Comparison of ENCODE assay signal across 15 cellular contexts in genomic region chr9:18238752-18239151, GRCh38.
DNase-seq lines count a peak whose midpoint lies in the region; ATAC-seq and TF ChIP-seq lines count a peak whose summit lies in the region.
"Had no signal": no experiment of that assay in that cellular context is flagged by ENCODE, and none has a peak within 500 bp of the region (broad histone marks: within the 10 kb centered on the region; RNA-seq: fewer than 3 reads in every experiment).

No MANE protein-coding gene starts in this region.

- H2BK5ac ChIP-seq in IMR-90 (ENCODE audit: low read depth, low read length, poor library complexity, severe bottlenecking) = no peak overlapping the region

- DNase-seq in ACHN (peak; percentile 42), IMR-90 (peak; percentile 56), astrocyte of the spinal cord (ENCODE audit: low read depth, low spot score) (peak; percentile 35), fibroblast of villous mesenchyme (ENCODE audit: low read depth) (peak; percentile 48), vagina (ENCODE audit: extremely low spot score in 2 of 2) (no peak), stomach (no peak), Ammon's horn (ENCODE audit: low spot score) (no peak), SKM-1 treated with dmso at 0.1 percent for 144 hours (lab: John Stamatoyannopoulos, UW; ENCODE audit: unreplicated experiment) (no peak)
- DNase-seq: activated CD4-positive, alpha-beta T cell treated with anti-CD3 and anti-CD28 coated beads for 1 hour; CD4-positive, alpha-beta memory T cell; endodermal cell; NCI-H2171; stimulated activated naive CD4-positive, alpha-beta T cell had no signal

- WGBS in IMR-90 (ENCODE audit: extremely low coverage in 2 of 2, insufficient read length in 1 of 2), 2 experiments = no CpG with 5 or more reads among the region's 1 CpG
- 64 to 85% (median 80%) methylated on average over 1 of the region's 1 CpG for WGBS in stomach, 5 donors

- H2AK5ac ChIP-seq in IMR-90 (ENCODE audit: low read depth, low read length) = no peak overlapping the region

- H2BK20ac ChIP-seq in IMR-90 (ENCODE audit: low read depth, low read length) = no peak overlapping the region

- no peak overlapping the region for H2AK9ac ChIP-seq in IMR-90 (replicated peaks; ENCODE audit: low read depth, low read length, poor library complexity)

- TF ChIP-seq RAD21 in IMR-90 (IDR thresholded peaks at IDR 0.05; ENCODE audit: low read length) = no peak

- H3K9me3 ChIP-seq in IMR-90 (ENCODE audit: control insufficient read depth, insufficient read depth, low read length) (peaks cover 2% of the 10 kb centered on the region; the same call in 1 of the 2 replicates), vagina (no peaks in the 10 kb centered on the region), stomach (peaks cover 0 to 4% (median 0%) of the 10 kb centered on the region in 4 donors)
- H3K9me3 ChIP-seq: gastroesophageal sphincter had no signal

- intact Hi-C loops in IMR-90 (cut with micrococcal nuclease) (no loop called here), vagina (cut with DNase I) (no loop called here), stomach (cut with DNase I; ENCODE audit: low total_unique reads) (no loop called here)

- H3K4me3 ChIP-seq in IMR-90 (ENCODE audit: insufficient read depth, low read depth, low read length) (no peak overlapping the region), astrocyte of the spinal cord (ENCODE audit: low read depth, low read length) (no peak overlapping the region), fibroblast of villous mesenchyme (ENCODE audit: low read depth, low read length) (no peak overlapping the region), vagina (no peak overlapping the region), stomach (no peak overlapping the region)
- H3K4me3 ChIP-seq: gastroesophageal sphincter, tibial nerve had no signal

- H3K56ac ChIP-seq in IMR-90 (ENCODE audit: extremely low read depth, insufficient read depth, low read length) = no peak overlapping the region

- no peak overlapping the region for H3K4ac ChIP-seq in IMR-90 (ENCODE audit: low read depth, low read length)

- H3K18ac ChIP-seq in IMR-90 (ENCODE audit: low read depth, low read length) = no peak overlapping the region

- TF ChIP-seq EP300 in stomach (IDR thresholded peaks at IDR 0.05) = no peak

- no peak overlapping the region for H4K5ac ChIP-seq in IMR-90 (ENCODE audit: low read depth, low read length)

- no peak overlapping the region for H2AFZ ChIP-seq in IMR-90 (replicated peaks; ENCODE audit: low read length, poor library complexity)

- no TSS peak for BruUV-seq in IMR-90 (replicated peaks; lab: Mats Ljungman, UMichigan)

- H3K79me1 ChIP-seq in IMR-90 (ENCODE audit: low read depth in 1 of 2, low read length in 2 of 2) = no peaks in the 10 kb centered on the region

- no peak overlapping the region for H3K23ac ChIP-seq in IMR-90 (ENCODE audit: low read depth, low read length)

- H3K14ac ChIP-seq in IMR-90 (replicated peaks; ENCODE audit: low read depth, low read length) = no peak overlapping the region

- H3K27ac ChIP-seq in IMR-90 (ENCODE audit: insufficient read depth, low read length) (no peak overlapping the region), vagina (no peak overlapping the region), stomach (no peak overlapping the region)
- H3K27ac ChIP-seq: gastroesophageal sphincter, tibial nerve had no signal

- TF ChIP-seq CTCF in IMR-90 (conservative IDR thresholded peaks at IDR 0.05; ENCODE audit: low read depth, low read length) (no peak), astrocyte of the spinal cord (IDR thresholded peaks at IDR 0.05; ENCODE audit: low read depth, low read length) (no peak), fibroblast of villous mesenchyme (IDR thresholded peaks at IDR 0.05; ENCODE audit: insufficient read depth, low read depth, low read length) (no peak), vagina (IDR thresholded peaks at IDR 0.05) (no peak), stomach (IDR thresholded peaks at IDR 0.05) (no peak)

- no peak overlapping the region for H2BK120ac ChIP-seq in IMR-90 (ENCODE audit: low read depth, low read length)

- peaks cover 3% of the 10 kb centered on the region for H3K27me3 ChIP-seq in IMR-90 (ENCODE audit: control insufficient read depth, insufficient read depth, low read length)
- no peaks in the 10 kb centered on the region for H3K27me3 ChIP-seq in vagina
- no peaks in the 10 kb centered on the region for H3K27me3 ChIP-seq in stomach
- H3K27me3 ChIP-seq: gastroesophageal sphincter had no signal

- no peak overlapping the region for H3K9ac ChIP-seq in IMR-90 (ENCODE audit: low read depth, low read length)

- H3K36me3 ChIP-seq in IMR-90 (ENCODE audit: control insufficient read depth, insufficient read depth, low read length) (no peaks in the 10 kb centered on the region), vagina (no peaks in the 10 kb centered on the region), stomach (no peaks in the 10 kb centered on the region)
- H3K36me3 ChIP-seq: gastroesophageal sphincter, tibial nerve had no signal

- POLR2A ChIA-PET in IMR-90 (lab: Charles Lee; ENCODE audit: unreplicated experiment) = no interaction called here

- H4K20me1 ChIP-seq in IMR-90 (ENCODE audit: insufficient read depth, low read length) = no peaks in the 10 kb centered on the region

- no peak overlapping the region for H2BK15ac ChIP-seq in IMR-90 (ENCODE audit: low read depth, low read length)

- ATAC-seq in IMR-90 (ENCODE audit: low read depth) = no peak; the same call in 1 of the 2 replicates
- ATAC-seq: gastroesophageal sphincter had no signal

- dilution Hi-C loops in IMR-90 (cut with HindIII; ENCODE audit: low sequenced_read_pairs, unreplicated experiment) = no loop called here

- H4K91ac ChIP-seq in IMR-90 (ENCODE audit: insufficient read depth, low read depth, low read length) = no peak overlapping the region

- CTCF ChIA-PET in IMR-90 (lab: Yijun Ruan, JAX) = interaction anchor here (0.6 kb wide), 1 partner anchor 844 kb away, joined by 4 read pairs; no protein-coding TSS in a partner anchor

- TF ChIP-seq POLR2A in IMR-90 (IDR thresholded peaks at IDR 0.05; ENCODE audit: low read depth, low read length) (no peak), vagina (IDR thresholded peaks at IDR 0.05) (no peak), stomach (IDR thresholded peaks at IDR 0.05) (no peak)

- peaks cover 3% of the 10 kb centered on the region for H3K9me1 ChIP-seq in IMR-90 (ENCODE audit: insufficient read depth, low read length)

- in situ Hi-C loops in ACHN (cut with HindIII; ENCODE audit: low pct_ligation_motif_present, low pct_unique_long_range_greater_than_20kb, low sequenced_read_pairs) = no loop called here
- in situ Hi-C loops in IMR-90 (cut with MboI; ENCODE audit: low sequenced_read_pairs) = no loop called here
- in situ Hi-C loops in astrocyte of the spinal cord (cut with HindIII; ENCODE audit: low sequenced_read_pairs) = no loop called here

- H4K8ac ChIP-seq in IMR-90 (ENCODE audit: low read depth in 2 of 2, low read length in 2 of 2) = no peak overlapping the region

- H3K4me1 ChIP-seq in IMR-90 (ENCODE audit: control insufficient read depth, insufficient read depth, low read length) (no peaks in the 10 kb centered on the region), vagina (no peaks in the 10 kb centered on the region), stomach (no peaks in the 10 kb centered on the region)

- H3K4me2 ChIP-seq in IMR-90 (ENCODE audit: low read depth, low read length) = no peak overlapping the region

TF ChIP-seq in IMR-90, 13 proteins besides CTCF, POLR2A, EP300 and RAD21:
- TF ChIP-seq CEBPB (IDR thresholded peaks at IDR 0.05; ENCODE audit: low read depth, low read length) (peak; percentile 71; the same call in 1 of the 2 replicates), SMC3 (IDR thresholded peaks at IDR 0.05; ENCODE audit: low read depth, low read length) (no peak), RFX5 (IDR thresholded peaks at IDR 0.05; ENCODE audit: low read depth, low read length) (no peak)

Comparison
In these comparisons a context has a peak if more than half of its experiments do, and no peak if none do; other contexts are left out.
1. DNase-seq: peak in ACHN (single experiment), IMR-90 (single experiment), astrocyte of the spinal cord (single experiment) and fibroblast of villous mesenchyme (single experiment); none in vagina (0 of 2), stomach (single experiment), Ammon's horn (single experiment) and SKM-1 treated with dmso at 0.1 percent for 144 hours (single experiment).